1 cellular context compared by ENCODE assay signal in the genomic region with DNA sequence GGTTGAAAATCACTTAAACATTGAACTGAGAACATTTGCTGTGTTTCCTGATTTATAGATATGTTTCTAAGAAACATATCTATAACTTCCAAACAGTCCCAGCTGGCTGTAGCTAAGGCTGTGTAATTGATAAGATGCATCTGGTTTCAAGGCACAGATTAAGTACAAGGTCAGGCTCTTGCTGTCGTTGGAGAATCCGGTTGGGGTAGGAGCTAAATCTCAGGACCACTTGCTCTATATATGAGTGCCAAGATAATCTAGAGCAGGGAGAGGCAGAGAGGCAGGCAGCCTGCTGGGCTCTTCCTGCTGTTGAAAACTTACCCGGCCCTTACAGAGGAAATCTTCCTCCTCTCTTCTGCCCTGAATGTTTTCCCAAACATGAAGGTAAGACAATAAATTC.
TF ChIP-seq lines count a peak whose summit lies in the region.

C7 (plus strand) TSS at position 265 of the 400 bp plus-strand sequence; CDS start at position 379, 114 bp downstream.

TF ChIP-seq in liver, 16 proteins besides CTCF, POLR2A, EP300 and RAD21:
- TF ChIP-seq, protein P1, sequence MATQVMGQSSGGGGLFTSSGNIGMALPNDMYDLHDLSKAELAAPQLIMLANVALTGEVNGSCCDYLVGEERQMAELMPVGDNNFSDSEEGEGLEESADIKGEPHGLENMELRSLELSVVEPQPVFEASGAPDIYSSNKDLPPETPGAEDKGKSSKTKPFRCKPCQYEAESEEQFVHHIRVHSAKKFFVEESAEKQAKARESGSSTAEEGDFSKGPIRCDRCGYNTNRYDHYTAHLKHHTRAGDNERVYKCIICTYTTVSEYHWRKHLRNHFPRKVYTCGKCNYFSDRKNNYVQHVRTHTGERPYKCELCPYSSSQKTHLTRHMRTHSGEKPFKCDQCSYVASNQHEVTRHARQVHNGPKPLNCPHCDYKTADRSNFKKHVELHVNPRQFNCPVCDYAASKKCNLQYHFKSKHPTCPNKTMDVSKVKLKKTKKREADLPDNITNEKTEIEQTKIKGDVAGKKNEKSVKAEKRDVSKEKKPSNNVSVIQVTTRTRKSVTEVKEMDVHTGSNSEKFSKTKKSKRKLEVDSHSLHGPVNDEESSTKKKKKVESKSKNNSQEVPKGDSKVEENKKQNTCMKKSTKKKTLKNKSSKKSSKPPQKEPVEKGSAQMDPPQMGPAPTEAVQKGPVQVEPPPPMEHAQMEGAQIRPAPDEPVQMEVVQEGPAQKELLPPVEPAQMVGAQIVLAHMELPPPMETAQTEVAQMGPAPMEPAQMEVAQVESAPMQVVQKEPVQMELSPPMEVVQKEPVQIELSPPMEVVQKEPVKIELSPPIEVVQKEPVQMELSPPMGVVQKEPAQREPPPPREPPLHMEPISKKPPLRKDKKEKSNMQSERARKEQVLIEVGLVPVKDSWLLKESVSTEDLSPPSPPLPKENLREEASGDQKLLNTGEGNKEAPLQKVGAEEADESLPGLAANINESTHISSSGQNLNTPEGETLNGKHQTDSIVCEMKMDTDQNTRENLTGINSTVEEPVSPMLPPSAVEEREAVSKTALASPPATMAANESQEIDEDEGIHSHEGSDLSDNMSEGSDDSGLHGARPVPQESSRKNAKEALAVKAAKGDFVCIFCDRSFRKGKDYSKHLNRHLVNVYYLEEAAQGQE (IDR thresholded peaks at IDR 0.05), result no peak
- TF ChIP-seq NR2F2 (IDR thresholded peaks at IDR 0.05) (peak; percentile 84), ZBTB33 (IDR thresholded peaks at IDR 0.05) (no peak)
TF ChIP-seq in liver: peak in this region for 1.
